1 cellular context compared by ENCODE assay signal in the genomic region with DNA sequence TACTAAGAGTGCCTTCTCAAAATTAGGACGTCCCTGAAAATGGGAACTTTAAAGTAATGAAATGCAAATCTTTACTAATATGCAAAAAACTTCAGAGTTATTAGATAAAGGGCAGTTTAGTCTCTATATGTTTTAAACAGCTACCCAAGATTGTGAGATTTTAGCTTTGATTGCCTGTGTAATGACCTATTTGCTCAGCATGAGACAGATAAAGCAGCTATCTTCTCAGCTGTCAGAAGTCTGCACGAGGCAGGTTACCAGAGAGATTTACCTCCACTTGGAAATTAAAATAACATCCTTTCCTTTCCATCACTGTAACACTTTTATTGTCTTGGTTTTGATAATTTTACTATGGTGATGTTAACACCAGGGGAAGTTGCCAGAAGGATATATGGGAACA.
TF ChIP-seq lines count a peak whose summit lies in the region.

No MANE protein-coding gene starts in this region.

TF ChIP-seq in SK-N-SH treated with all-trans-retinoic acid at 6 μM for 48 hours, 23 proteins besides CTCF, POLR2A, EP300 and RAD21 (continued from another document):
- TF ChIP-seq, protein P1, sequence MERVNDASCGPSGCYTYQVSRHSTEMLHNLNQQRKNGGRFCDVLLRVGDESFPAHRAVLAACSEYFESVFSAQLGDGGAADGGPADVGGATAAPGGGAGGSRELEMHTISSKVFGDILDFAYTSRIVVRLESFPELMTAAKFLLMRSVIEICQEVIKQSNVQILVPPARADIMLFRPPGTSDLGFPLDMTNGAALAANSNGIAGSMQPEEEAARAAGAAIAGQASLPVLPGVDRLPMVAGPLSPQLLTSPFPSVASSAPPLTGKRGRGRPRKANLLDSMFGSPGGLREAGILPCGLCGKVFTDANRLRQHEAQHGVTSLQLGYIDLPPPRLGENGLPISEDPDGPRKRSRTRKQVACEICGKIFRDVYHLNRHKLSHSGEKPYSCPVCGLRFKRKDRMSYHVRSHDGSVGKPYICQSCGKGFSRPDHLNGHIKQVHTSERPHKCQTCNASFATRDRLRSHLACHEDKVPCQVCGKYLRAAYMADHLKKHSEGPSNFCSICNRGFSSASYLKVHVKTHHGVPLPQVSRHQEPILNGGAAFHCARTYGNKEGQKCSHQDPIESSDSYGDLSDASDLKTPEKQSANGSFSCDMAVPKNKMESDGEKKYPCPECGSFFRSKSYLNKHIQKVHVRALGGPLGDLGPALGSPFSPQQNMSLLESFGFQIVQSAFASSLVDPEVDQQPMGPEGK (CRISPR knock-in tag; IDR thresholded peaks at IDR 0.05; ENCODE audit: borderline replicate concordance), result no peak
- TF ChIP-seq GLIS3 (CRISPR knock-in tag; IDR thresholded peaks at IDR 0.05) (no peak), ZFP30 (CRISPR knock-in tag; IDR thresholded peaks at IDR 0.05) (no peak), ZNF8 (CRISPR knock-in tag; IDR thresholded peaks at IDR 0.05) (no peak), SNAI2 (CRISPR knock-in tag; IDR thresholded peaks at IDR 0.05) (no peak), ZNF565 (CRISPR knock-in tag; conservative IDR thresholded peaks at IDR 0.05; ENCODE audit: low read depth) (no peak), CSDC2 (CRISPR knock-in tag; IDR thresholded peaks at IDR 0.05) (no peak), ARNTL (CRISPR knock-in tag; IDR thresholded peaks at IDR 0.05; ENCODE audit: borderline replicate concordance, low read depth) (no peak), ESRRG (CRISPR knock-in tag; IDR thresholded peaks at IDR 0.05) (no peak), OSR1 (CRISPR knock-in tag; IDR thresholded peaks at IDR 0.05) (no peak)
- TF ChIP-seq, protein P2, sequence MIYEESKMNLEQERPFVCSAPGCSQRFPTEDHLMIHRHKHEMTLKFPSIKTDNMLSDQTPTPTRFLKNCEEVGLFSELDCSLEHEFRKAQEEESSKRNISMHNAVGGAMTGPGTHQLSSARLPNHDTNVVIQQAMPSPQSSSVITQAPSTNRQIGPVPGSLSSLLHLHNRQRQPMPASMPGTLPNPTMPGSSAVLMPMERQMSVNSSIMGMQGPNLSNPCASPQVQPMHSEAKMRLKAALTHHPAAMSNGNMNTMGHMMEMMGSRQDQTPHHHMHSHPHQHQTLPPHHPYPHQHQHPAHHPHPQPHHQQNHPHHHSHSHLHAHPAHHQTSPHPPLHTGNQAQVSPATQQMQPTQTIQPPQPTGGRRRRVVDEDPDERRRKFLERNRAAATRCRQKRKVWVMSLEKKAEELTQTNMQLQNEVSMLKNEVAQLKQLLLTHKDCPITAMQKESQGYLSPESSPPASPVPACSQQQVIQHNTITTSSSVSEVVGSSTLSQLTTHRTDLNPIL (CRISPR knock-in tag; IDR thresholded peaks at IDR 0.05; ENCODE audit: low read depth), result no peak
- TF ChIP-seq, protein P3, sequence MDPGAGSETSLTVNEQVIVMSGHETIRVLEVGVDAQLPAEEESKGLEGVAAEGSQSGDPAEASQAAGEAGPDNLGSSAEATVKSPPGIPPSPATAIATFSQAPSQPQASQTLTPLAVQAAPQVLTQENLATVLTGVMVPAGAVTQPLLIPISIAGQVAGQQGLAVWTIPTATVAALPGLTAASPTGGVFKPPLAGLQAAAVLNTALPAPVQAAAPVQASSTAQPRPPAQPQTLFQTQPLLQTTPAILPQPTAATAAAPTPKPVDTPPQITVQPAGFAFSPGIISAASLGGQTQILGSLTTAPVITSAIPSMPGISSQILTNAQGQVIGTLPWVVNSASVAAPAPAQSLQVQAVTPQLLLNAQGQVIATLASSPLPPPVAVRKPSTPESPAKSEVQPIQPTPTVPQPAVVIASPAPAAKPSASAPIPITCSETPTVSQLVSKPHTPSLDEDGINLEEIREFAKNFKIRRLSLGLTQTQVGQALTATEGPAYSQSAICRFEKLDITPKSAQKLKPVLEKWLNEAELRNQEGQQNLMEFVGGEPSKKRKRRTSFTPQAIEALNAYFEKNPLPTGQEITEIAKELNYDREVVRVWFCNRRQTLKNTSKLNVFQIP (CRISPR knock-in tag; IDR thresholded peaks at IDR 0.05; ENCODE audit: borderline replicate concordance, low read depth), result no peak
